25 cellular contexts compared by ENCODE assay signal in genomic region chr20:2273634-2274302, GRCh38. TPM values are rescaled to one million over a fixed set of nuclear protein-coding genes. Genes with fewer than 3 reads are reported as not detected.
"Had no signal": no experiment of that assay in that cellular context is flagged by ENCODE, and none has a peak within 500 bp of the region (broad histone marks: within the 10 kb centered on the region; RNA-seq: fewer than 3 reads in every experiment).

No MANE protein-coding gene starts in this region.

- H3K9me3 Mint-ChIP-seq: T-cell had no signal

- H3K27ac Mint-ChIP-seq: T-cell had no signal

- DNase-seq: KBM-7, MG63, NCI-H1092, NCI-H1105 treated with DMSO at 0.1 percent for 48 hours, NCI-H1417 treated with DMSO at 0.1 percent for 48 hours, NCI-H146, NCI-H1694 treated with DMSO at 0.1 percent for 48 hours, NCI-H1930, NCI-H2081, NCI-H2107, NCI-H2171, NCI-H226, NCI-H446 treated with DMSO at 0.1 percent for 48 hours, NCI-H510A treated with DMSO at 0.1 percent for 48 hours, NCI-H526, PC-3, SHP77, SK-N-SH, SW 1271, T-cell had no signal

- H3K4me1 Mint-ChIP-seq: T-cell had no signal

- H3K27ac ChIP-seq: HL-60, RWPE1 had no signal

- H3K9me2 ChIP-seq: SK-N-SH had no signal

- H3K4me2 ChIP-seq: SK-N-SH had no signal

- H3K36me3 Mint-ChIP-seq: T-cell had no signal

- H3K36me3 ChIP-seq: MG63 had no signal

- ATAC-seq: Panc1, PC-3, T-cell had no signal

- H3K27me3 ChIP-seq: MG63 had no signal

- H3K4me3 ChIP-seq: MG63 had no signal

- H3K4me3 Mint-ChIP-seq: T-cell had no signal

RNA-seq across cellular contexts. Expression of gene TGM3, which starts 22.0 kb away (rescaled TPM):
- total RNA-seq: LHCN-M2, PC-3, SK-MEL-5, T-cell had no signal
- polyA plus RNA-seq: SK-N-SH had no signal
